Comparison of ENCODE assay signal across 15 cellular contexts in genomic region chr3:103609472-103609871, GRCh38.
"Had no signal": no experiment of that assay in that cellular context is flagged by ENCODE, and none has a peak within 500 bp of the region (broad histone marks: within the 10 kb centered on the region; RNA-seq: fewer than 3 reads in every experiment).

No MANE protein-coding gene starts in this region.

- H3K27ac ChIP-seq: breast epithelium, foreskin keratinocyte, left ventricle myocardium inferior, pancreas, upper lobe of right lung had no signal

- H3K36me3 ChIP-seq: breast epithelium, left ventricle myocardium inferior, pancreas, upper lobe of right lung had no signal

- DNase-seq: activated CD4-positive, alpha-beta memory T cell treated with anti-CD3 and anti-CD28 coated beads for 36 hours; activated effector memory CD4-positive, alpha-beta T cell treated with anti-CD3 and anti-CD28 coated beads, Interleukin-2, amount 50 U/mL, for 16 hours; activated T-cell treated with anti-CD3 and anti-CD28 coated beads, Interleukin-2, amount 50 U/mL, for 4 hours; foreskin keratinocyte; left ventricle myocardium inferior; pancreas; stimulated activated CD4-positive, alpha-beta T cell treated with anti-CD3 and anti-CD28 coated beads, Interleukin-4, amount 100 ng/mL, for 1 hour; stimulated activated CD8-positive, alpha-beta memory T cell treated with anti-CD3 and anti-CD28 coated beads, Interleukin-4, amount 100 ng/mL, for 48 hours; stimulated activated naive CD8-positive, alpha-beta T cell treated with anti-CD3 and anti-CD28 coated beads, Interleukin-15, Interleukin-2, amounts not matched to agents 100 U/mL and 50 U/mL, for 24 hours; upper lobe of right lung had no signal

- H3K9me3 Mint-ChIP-seq: activated CD4-positive, alpha-beta memory T cell treated with anti-CD3 and anti-CD28 coated beads for 36 hours; neural crest cell had no signal

- H3K9me3 ChIP-seq: breast epithelium, left ventricle myocardium inferior, pancreas, upper lobe of right lung had no signal

- H3K27me3 ChIP-seq: breast epithelium, foreskin keratinocyte, pancreas, upper lobe of right lung had no signal

- ATAC-seq: activated T-cell treated with anti-CD3 and anti-CD28 coated beads, Interleukin-2, amount 50 U/mL, for 4 hours; foreskin keratinocyte; pancreas; stimulated activated naive CD8-positive, alpha-beta T cell treated with anti-CD3 and anti-CD28 coated beads, Interleukin-15, Interleukin-2, amounts not matched to agents 100 U/mL and 50 U/mL, for 24 hours; upper lobe of right lung had no signal

- H3K4me3 ChIP-seq: breast epithelium, left ventricle myocardium inferior, pancreas, upper lobe of right lung had no signal

- H3K4me1 ChIP-seq: breast epithelium, foreskin keratinocyte, left ventricle myocardium inferior, pancreas, upper lobe of right lung had no signal

- H3K27ac Mint-ChIP-seq: activated CD4-positive, alpha-beta memory T cell treated with anti-CD3 and anti-CD28 coated beads for 36 hours; activated naive CD8-positive, alpha-beta T cell; memory B cell; T-helper 2 cell treated with Interferon-gamma antibody and Interleukin-4, amounts not matched to agents 5 μg/mL and 100 μg/mL, for 36 hours had no signal

- H3K27me3 Mint-ChIP-seq: activated CD4-positive, alpha-beta memory T cell treated with anti-CD3 and anti-CD28 coated beads for 36 hours; activated naive CD8-positive, alpha-beta T cell; memory B cell had no signal

- H3K36me3 Mint-ChIP-seq: activated CD4-positive, alpha-beta memory T cell treated with anti-CD3 and anti-CD28 coated beads for 36 hours; activated naive CD8-positive, alpha-beta T cell; memory B cell had no signal

- H3K4me3 Mint-ChIP-seq: activated CD4-positive, alpha-beta memory T cell treated with anti-CD3 and anti-CD28 coated beads for 36 hours; activated naive CD8-positive, alpha-beta T cell; activated T-cell treated with anti-CD3 and anti-CD28 coated beads, Interleukin-2, amount 50 U/mL, for 4 hours; memory B cell; neural crest cell; T-helper 2 cell treated with Interferon-gamma antibody and Interleukin-4, amounts not matched to agents 5 μg/mL and 100 μg/mL, for 36 hours had no signal

- H3K4me1 Mint-ChIP-seq: memory B cell, neural crest cell had no signal
